15 cellular contexts compared by ENCODE assay signal in the genomic region with DNA sequence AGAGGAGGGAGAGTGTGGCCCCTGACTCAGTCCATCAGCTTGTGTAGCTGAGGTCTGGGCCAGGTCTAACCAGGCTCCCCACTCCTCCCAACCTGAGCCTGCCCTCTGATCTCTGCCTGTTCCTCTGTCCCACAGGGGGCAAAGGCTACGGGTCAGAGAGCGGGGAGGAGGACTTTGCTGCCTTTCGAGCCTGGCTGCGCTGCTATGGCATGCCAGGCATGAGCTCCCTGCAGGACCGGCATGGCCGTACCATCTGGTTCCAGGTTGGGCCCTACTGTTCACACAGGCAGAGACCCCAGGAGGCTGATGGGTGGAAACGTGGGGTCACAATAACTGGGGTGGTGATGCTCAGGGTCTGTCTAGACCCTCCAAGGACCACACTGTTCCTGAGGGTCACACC.
"Had no signal": no experiment of that assay in that cellular context is flagged by ENCODE, and none has a peak within 500 bp of the region (broad histone marks: within the 10 kb centered on the region; RNA-seq: fewer than 3 reads in every experiment).

No MANE protein-coding gene starts in this region.

- ATAC-seq: activated CD8-positive, alpha-beta T cell treated with anti-CD3 and anti-CD28 coated beads, Interleukin-2, amount 10 ng/mL, durations not matched to agents 7 days and 5 days; foreskin keratinocyte; left ventricle myocardium superior; stimulated activated memory B cell treated with anti-CD40 and anti-IgM and Interleukin-4, amounts not matched to agents 10 μg/mL and 1 μg/mL and 100 μg/mL, for 72 hours had no signal

- H3K27me3 ChIP-seq: foreskin keratinocyte, tibial nerve had no signal

- H3K27me3 Mint-ChIP-seq: stimulated activated memory B cell treated with anti-CD40 and anti-IgM and Interleukin-4, amounts not matched to agents 10 μg/mL and 1 μg/mL and 100 μg/mL, for 72 hours had no signal

- DNase-seq: activated CD8-positive, alpha-beta memory T cell treated with anti-CD3 and anti-CD28 coated beads, Interleukin-2, amount 50 U/mL, for 48 hours; activated CD8-positive, alpha-beta T cell treated with anti-CD3 and anti-CD28 coated beads, Interleukin-2, amount 10 ng/mL, durations not matched to agents 7 days and 5 days; activated naive CD4-positive, alpha-beta T cell treated with anti-CD3 and anti-CD28 coated beads for 36 hours; foreskin keratinocyte; left ventricle myocardium superior; retina; T-helper 9 cell had no signal

- H3K9me3 ChIP-seq: tibial nerve had no signal

- H3K27ac Mint-ChIP-seq: activated CD8-positive, alpha-beta T cell treated with anti-CD3 and anti-CD28 coated beads, Interleukin-2, amount 10 ng/mL, durations not matched to agents 7 days and 5 days; activated naive CD4-positive, alpha-beta T cell treated with anti-CD3 and anti-CD28 coated beads for 36 hours; neural progenitor cell; stimulated activated memory B cell treated with anti-CD40 and anti-IgM and Interleukin-4, amounts not matched to agents 10 μg/mL and 1 μg/mL and 100 μg/mL, for 72 hours had no signal

- H3K27ac ChIP-seq: foreskin keratinocyte, neural progenitor cell, parathyroid adenoma, skin epidermis, tibial nerve, VCaP had no signal

- FAIRE-seq: astrocyte, keratinocyte had no signal

- H3K36me3 ChIP-seq: neural progenitor cell had no signal

- H3K36me3 Mint-ChIP-seq: neural progenitor cell had no signal

- H3K4me1 ChIP-seq: foreskin keratinocyte, parathyroid adenoma had no signal

- H3K4me3 Mint-ChIP-seq: activated CD8-positive, alpha-beta T cell treated with anti-CD3 and anti-CD28 coated beads, Interleukin-2, amount 10 ng/mL, durations not matched to agents 7 days and 5 days; activated naive CD4-positive, alpha-beta T cell treated with anti-CD3 and anti-CD28 coated beads for 36 hours; neural progenitor cell; stimulated activated memory B cell treated with anti-CD40 and anti-IgM and Interleukin-4, amounts not matched to agents 10 μg/mL and 1 μg/mL and 100 μg/mL, for 72 hours had no signal

- H3K4me3 ChIP-seq: neural progenitor cell, skin epidermis, tibial nerve had no signal

- H3K9me3 Mint-ChIP-seq: neural progenitor cell had no signal
